ENCODE assay signal across 14 cellular contexts in genomic region chr9:73156593-73157187, GRCh38. TPM values are rescaled to one million over a fixed set of nuclear protein-coding genes. Genes with fewer than 3 reads are reported as not detected.
DNase-seq lines count a peak whose midpoint lies in the region; ATAC-seq and TF ChIP-seq lines count a peak whose summit lies in the region.
"Had no signal": no experiment of that assay in that cellular context is flagged by ENCODE, and none has a peak within 500 bp of the region (broad histone marks: within the 10 kb centered on the region; RNA-seq: fewer than 3 reads in every experiment).

No MANE protein-coding gene starts in this region.

- H3K9me3 Mint-ChIP-seq in central memory CD8-positive, alpha-beta T cell: no peaks in the 10 kb centered on the region
- H3K9me3 Mint-ChIP-seq: stimulated activated memory B cell treated with anti-CD40 and anti-IgM and Interleukin-4, amounts not matched to agents 10 μg/mL and 1 μg/mL and 100 μg/mL, for 72 hours had no signal

- no peaks in the 10 kb centered on the region for H3K27me3 Mint-ChIP-seq in central memory CD8-positive, alpha-beta T cell
- H3K27me3 Mint-ChIP-seq: stimulated activated memory B cell treated with anti-CD40 and anti-IgM and Interleukin-4, amounts not matched to agents 10 μg/mL and 1 μg/mL and 100 μg/mL, for 72 hours had no signal

- peak overlapping the region; percentile 81 for H3K27ac ChIP-seq in neutrophil
- H3K27ac ChIP-seq: cardiac muscle cell had no signal

- peaks cover 33% of the 10 kb centered on the region for H3K36me3 ChIP-seq in neutrophil
- H3K36me3 ChIP-seq: cardiac muscle cell had no signal

- H3K9me3 ChIP-seq in neutrophil: no peaks in the 10 kb centered on the region

- no peak for TF ChIP-seq CTCF in neutrophil (IDR thresholded peaks at IDR 0.05)

- H3K4me3 ChIP-seq in neutrophil (ENCODE audit: low read depth in 1 of 2, low read length in 1 of 2): peak overlapping the region in 1 of 2 experiments; percentile 50
- H3K4me3 ChIP-seq: cardiac muscle cell had no signal

- peak; percentile 6 for DNase-seq in NCI-H526 treated with DMSO at 0.1 percent for 48 hours (lab: John Stamatoyannopoulos, UW)
- no peak for DNase-seq in NCI-H526 (lab: John Stamatoyannopoulos, UW)
- DNase-seq in OCI-M1 (lab: John Stamatoyannopoulos, UW): peak; percentile 33
- DNase-seq in central memory CD8-positive, alpha-beta T cell (ENCODE audit: low spot score in 2 of 2): no peak
- DNase-seq in cerebellum (ENCODE audit: low spot score): no peak
- no peak for DNase-seq in NCI-H1092 treated with DMSO at 0.1 percent for 48 hours (lab: John Stamatoyannopoulos, UW)
- DNase-seq: 8988T, DMS53, foreskin melanocyte, NCI-H1105 treated with DMSO at 0.1 percent for 48 hours had no signal

- peak overlapping the region; percentile 63 for H3K4me3 Mint-ChIP-seq in central memory CD8-positive, alpha-beta T cell
- H3K4me3 Mint-ChIP-seq: stimulated activated memory B cell treated with anti-CD40 and anti-IgM and Interleukin-4, amounts not matched to agents 10 μg/mL and 1 μg/mL and 100 μg/mL, for 72 hours had no signal

- H3K36me3 Mint-ChIP-seq in central memory CD8-positive, alpha-beta T cell (ENCODE audit: insufficient read depth): peaks cover 63% of the 10 kb centered on the region
- H3K36me3 Mint-ChIP-seq: stimulated activated memory B cell treated with anti-CD40 and anti-IgM and Interleukin-4, amounts not matched to agents 10 μg/mL and 1 μg/mL and 100 μg/mL, for 72 hours had no signal

- H3K27ac Mint-ChIP-seq in central memory CD8-positive, alpha-beta T cell (ENCODE audit: low read depth): peak overlapping the region; percentile 98
- H3K27ac Mint-ChIP-seq: stimulated activated memory B cell treated with anti-CD40 and anti-IgM and Interleukin-4, amounts not matched to agents 10 μg/mL and 1 μg/mL and 100 μg/mL, for 72 hours had no signal

- no peak for ATAC-seq in central memory CD8-positive, alpha-beta T cell (replicated peaks; ENCODE audit: extremely low read depth, poor library complexity, severe bottlenecking)
- ATAC-seq in HG03565 (IDR thresholded peaks at IDR 0.05; ENCODE audit: unreplicated experiment): no peak
- ATAC-seq: stimulated activated memory B cell treated with anti-CD40 and anti-IgM and Interleukin-4, amounts not matched to agents 10 μg/mL and 1 μg/mL and 100 μg/mL, for 72 hours had no signal

- H3K4me1 ChIP-seq in neutrophil (ENCODE audit: control insufficient read depth in 1 of 2, insufficient read depth in 1 of 2, low read depth in 1 of 2, low read length in 1 of 2): peaks cover 69 to 75% of the 10 kb centered on the region in 2 experiments

- H3K4me1 Mint-ChIP-seq in central memory CD8-positive, alpha-beta T cell: peaks cover 47% of the 10 kb centered on the region
- H3K4me1 Mint-ChIP-seq: stimulated activated memory B cell treated with anti-CD40 and anti-IgM and Interleukin-4, amounts not matched to agents 10 μg/mL and 1 μg/mL and 100 μg/mL, for 72 hours had no signal

- no peaks in the 10 kb centered on the region for H3K27me3 ChIP-seq in neutrophil
- H3K27me3 ChIP-seq: cardiac muscle cell had no signal

RNA-seq across cellular contexts. Expression of gene ANXA1, which starts 5.0 kb away (rescaled TPM):
- 17.8 TPM for total RNA-seq in cerebellum

Comparison
In these comparisons a context has a peak if more than half of its experiments do, and no peak if none do; other contexts are left out.
1. DNase-seq: peak in NCI-H526 treated with DMSO at 0.1 percent for 48 hours (single experiment) and OCI-M1 (single experiment); none in NCI-H526 (0 of 2), central memory CD8-positive, alpha-beta T cell (0 of 2), cerebellum (single experiment) and NCI-H1092 treated with DMSO at 0.1 percent for 48 hours (single experiment).